Comparison of ENCODE assay signal across 11 cellular contexts in genomic region chr18:30134020-30134419, GRCh38.
"Had no signal": no experiment of that assay in that cellular context is flagged by ENCODE, and none has a peak within 500 bp of the region (broad histone marks: within the 10 kb centered on the region; RNA-seq: fewer than 3 reads in every experiment).

No MANE protein-coding gene starts in this region.

- H3K9me3 ChIP-seq: HAP-1 had no signal

- H2AFZ ChIP-seq: GM23248, GM23338 had no signal

- ATAC-seq: GM23338, HCT116 had no signal

- DNase-seq: GM23248, GOT3, H7, H9, HCEC 1CT, HFFc6 had no signal

- H3K36me3 ChIP-seq: HAP-1 had no signal

- H3K4me2 ChIP-seq: GM23338 had no signal

- H3K9ac ChIP-seq: GM23248 had no signal

- H3K4me3 ChIP-seq: GM23248, GM23338, HAP-1 had no signal

- FAIRE-seq: H1, H54 had no signal

- H3K4me1 ChIP-seq: HAP-1 had no signal

- H3K27ac ChIP-seq: GM23248 had no signal
